In the genomic region with DNA sequence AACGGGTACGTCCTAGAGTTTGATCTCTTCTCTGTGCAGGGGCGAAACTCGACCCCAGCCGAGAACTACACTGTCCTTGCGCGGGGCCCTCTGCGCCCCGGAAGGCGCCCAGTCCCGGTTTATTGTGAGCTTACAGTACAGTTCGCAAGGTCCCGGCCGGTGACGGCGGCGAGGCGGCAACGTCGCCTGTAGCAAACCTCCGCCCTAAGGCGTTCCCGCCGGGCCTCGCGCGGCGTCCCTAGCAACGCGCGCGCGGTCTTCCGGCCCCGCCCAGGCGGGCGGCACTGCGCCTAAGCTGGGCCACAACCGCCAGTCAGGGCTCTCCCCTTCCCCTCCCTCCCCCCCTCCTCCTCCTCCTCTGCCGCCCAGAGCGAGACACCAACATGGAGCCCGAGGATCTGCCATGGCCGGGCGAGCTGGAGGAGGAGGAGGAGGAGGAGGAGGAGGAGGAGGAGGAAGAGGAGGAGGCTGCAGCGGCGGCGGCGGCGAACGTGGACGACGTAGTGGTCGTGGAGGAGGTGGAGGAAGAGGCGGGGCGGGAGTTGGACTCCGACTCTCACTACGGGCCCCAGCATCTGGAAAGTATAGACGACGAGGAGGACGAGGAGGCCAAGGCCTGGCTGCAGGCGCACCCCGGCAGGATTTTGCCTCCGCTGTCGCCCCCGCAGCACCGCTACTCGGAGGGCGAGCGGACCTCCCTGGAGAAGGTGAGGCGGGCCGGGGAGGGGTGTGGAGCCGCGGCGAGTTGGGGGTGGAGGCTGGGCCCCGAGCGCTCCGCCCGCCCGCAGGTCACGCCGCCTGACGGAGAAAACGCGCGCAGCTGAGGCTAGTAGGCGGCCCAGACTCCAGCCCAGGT, we compare ENCODE assay signal across 1 cellular context.
A peak's percentile ranks its signal among the peaks of the same experiment; 100 is the strongest.
TF ChIP-seq lines count a peak whose summit lies in the region.

A gene with protein sequence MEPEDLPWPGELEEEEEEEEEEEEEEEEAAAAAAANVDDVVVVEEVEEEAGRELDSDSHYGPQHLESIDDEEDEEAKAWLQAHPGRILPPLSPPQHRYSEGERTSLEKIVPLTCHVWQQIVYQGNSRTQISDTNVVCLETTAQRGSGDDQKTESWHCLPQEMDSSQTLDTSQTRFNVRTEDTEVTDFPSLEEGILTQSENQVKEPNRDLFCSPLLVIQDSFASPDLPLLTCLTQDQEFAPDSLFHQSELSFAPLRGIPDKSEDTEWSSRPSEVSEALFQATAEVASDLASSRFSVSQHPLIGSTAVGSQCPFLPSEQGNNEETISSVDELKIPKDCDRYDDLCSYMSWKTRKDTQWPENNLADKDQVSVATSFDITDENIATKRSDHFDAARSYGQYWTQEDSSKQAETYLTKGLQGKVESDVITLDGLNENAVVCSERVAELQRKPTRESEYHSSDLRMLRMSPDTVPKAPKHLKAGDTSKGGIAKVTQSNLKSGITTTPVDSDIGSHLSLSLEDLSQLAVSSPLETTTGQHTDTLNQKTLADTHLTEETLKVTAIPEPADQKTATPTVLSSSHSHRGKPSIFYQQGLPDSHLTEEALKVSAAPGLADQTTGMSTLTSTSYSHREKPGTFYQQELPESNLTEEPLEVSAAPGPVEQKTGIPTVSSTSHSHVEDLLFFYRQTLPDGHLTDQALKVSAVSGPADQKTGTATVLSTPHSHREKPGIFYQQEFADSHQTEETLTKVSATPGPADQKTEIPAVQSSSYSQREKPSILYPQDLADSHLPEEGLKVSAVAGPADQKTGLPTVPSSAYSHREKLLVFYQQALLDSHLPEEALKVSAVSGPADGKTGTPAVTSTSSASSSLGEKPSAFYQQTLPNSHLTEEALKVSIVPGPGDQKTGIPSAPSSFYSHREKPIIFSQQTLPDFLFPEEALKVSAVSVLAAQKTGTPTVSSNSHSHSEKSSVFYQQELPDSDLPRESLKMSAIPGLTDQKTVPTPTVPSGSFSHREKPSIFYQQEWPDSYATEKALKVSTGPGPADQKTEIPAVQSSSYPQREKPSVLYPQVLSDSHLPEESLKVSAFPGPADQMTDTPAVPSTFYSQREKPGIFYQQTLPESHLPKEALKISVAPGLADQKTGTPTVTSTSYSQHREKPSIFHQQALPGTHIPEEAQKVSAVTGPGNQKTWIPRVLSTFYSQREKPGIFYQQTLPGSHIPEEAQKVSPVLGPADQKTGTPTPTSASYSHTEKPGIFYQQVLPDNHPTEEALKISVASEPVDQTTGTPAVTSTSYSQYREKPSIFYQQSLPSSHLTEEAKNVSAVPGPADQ (N-terminal part only) (plus strand): TSS at position 351 of the 856 bp plus-strand sequence. CDS start 33 bp downstream, at position 384.

TF ChIP-seq in HepG2, 621 proteins besides CTCF, POLR2A, EP300 and RAD21 (continued from another document and continues in another):
- TF ChIP-seq ELF3 (CRISPR knock-in tag; IDR thresholded peaks at IDR 0.05), result peak; percentile 21
- TF ChIP-seq FOXM1 (CRISPR knock-in tag; IDR thresholded peaks at IDR 0.05), result no peak
- TF ChIP-seq NR2F1 (CRISPR knock-in tag; IDR thresholded peaks at IDR 0.05), result no peak
- 0 out of 2 replicates have a peak, but pooled peaks have one; percentile 23 for TF ChIP-seq ZNF7 (CRISPR knock-in tag; IDR thresholded peaks at IDR 0.05)
- peak; percentile 40; the same call in 1 of the 2 replicates for TF ChIP-seq ZNF691 (CRISPR knock-in tag; IDR thresholded peaks at IDR 0.05; ENCODE audit: borderline replicate concordance, low read depth)
- TF ChIP-seq, protein P1, sequence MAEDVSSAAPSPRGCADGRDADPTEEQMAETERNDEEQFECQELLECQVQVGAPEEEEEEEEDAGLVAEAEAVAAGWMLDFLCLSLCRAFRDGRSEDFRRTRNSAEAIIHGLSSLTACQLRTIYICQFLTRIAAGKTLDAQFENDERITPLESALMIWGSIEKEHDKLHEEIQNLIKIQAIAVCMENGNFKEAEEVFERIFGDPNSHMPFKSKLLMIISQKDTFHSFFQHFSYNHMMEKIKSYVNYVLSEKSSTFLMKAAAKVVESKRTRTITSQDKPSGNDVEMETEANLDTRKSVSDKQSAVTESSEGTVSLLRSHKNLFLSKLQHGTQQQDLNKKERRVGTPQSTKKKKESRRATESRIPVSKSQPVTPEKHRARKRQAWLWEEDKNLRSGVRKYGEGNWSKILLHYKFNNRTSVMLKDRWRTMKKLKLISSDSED (CRISPR knock-in tag; IDR thresholded peaks at IDR 0.05), result no peak; the same call in 1 of the 2 replicates
- TF ChIP-seq, protein P2, sequence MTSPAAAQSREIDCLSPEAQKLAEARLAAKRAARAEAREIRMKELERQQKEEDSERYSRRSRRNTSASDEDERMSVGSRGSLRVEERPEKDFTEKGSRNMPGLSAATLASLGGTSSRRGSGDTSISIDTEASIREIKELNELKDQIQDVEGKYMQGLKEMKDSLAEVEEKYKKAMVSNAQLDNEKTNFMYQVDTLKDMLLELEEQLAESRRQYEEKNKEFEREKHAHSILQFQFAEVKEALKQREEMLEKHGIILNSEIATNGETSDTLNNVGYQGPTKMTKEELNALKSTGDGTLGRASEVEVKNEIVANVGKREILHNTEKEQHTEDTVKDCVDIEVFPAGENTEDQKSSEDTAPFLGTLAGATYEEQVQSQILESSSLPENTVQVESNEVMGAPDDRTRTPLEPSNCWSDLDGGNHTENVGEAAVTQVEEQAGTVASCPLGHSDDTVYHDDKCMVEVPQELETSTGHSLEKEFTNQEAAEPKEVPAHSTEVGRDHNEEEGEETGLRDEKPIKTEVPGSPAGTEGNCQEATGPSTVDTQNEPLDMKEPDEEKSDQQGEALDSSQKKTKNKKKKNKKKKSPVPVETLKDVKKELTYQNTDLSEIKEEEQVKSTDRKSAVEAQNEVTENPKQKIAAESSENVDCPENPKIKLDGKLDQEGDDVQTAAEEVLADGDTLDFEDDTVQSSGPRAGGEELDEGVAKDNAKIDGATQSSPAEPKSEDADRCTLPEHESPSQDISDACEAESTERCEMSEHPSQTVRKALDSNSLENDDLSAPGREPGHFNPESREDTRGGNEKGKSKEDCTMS (CRISPR knock-in tag; conservative IDR thresholded peaks at IDR 0.05), result no peak
- no peak for TF ChIP-seq TBX3 (IDR thresholded peaks at IDR 0.05; ENCODE audit: borderline replicate concordance)
- TF ChIP-seq ZNF589 (CRISPR knock-in tag; conservative IDR thresholded peaks at IDR 0.05), result peak; percentile 86
- peak; percentile 28; the same call in 1 of the 2 replicates for TF ChIP-seq NFKBIZ (CRISPR knock-in tag; IDR thresholded peaks at IDR 0.05)
- no peak for TF ChIP-seq PHF5A (CRISPR knock-in tag; IDR thresholded peaks at IDR 0.05; ENCODE audit: low read depth, unreplicated experiment)
- no peak for TF ChIP-seq ZNF234 (CRISPR knock-in tag; conservative IDR thresholded peaks at IDR 0.05)
- TF ChIP-seq ZNF678 (CRISPR knock-in tag; IDR thresholded peaks at IDR 0.05), result no peak
- TF ChIP-seq ZBTB26 (CRISPR knock-in tag; IDR thresholded peaks at IDR 0.05; ENCODE audit: borderline replicate concordance), result no peak
- TF ChIP-seq SMAD1 (CRISPR knock-in tag; IDR thresholded peaks at IDR 0.05; ENCODE audit: borderline replicate concordance, low read depth), result no peak
- TF ChIP-seq ZNF460 (CRISPR knock-in tag; IDR thresholded peaks at IDR 0.05; ENCODE audit: borderline replicate concordance), result no peak
- TF ChIP-seq E2F1 (CRISPR knock-in tag; IDR thresholded peaks at IDR 0.05), result peak; percentile 75
- no peak for TF ChIP-seq ZNF496 (CRISPR knock-in tag; IDR thresholded peaks at IDR 0.05; ENCODE audit: insufficient replicate concordance)
- TF ChIP-seq ZNF703 (CRISPR knock-in tag; IDR thresholded peaks at IDR 0.05; ENCODE audit: borderline replicate concordance), result no peak
- TF ChIP-seq, protein P3, sequence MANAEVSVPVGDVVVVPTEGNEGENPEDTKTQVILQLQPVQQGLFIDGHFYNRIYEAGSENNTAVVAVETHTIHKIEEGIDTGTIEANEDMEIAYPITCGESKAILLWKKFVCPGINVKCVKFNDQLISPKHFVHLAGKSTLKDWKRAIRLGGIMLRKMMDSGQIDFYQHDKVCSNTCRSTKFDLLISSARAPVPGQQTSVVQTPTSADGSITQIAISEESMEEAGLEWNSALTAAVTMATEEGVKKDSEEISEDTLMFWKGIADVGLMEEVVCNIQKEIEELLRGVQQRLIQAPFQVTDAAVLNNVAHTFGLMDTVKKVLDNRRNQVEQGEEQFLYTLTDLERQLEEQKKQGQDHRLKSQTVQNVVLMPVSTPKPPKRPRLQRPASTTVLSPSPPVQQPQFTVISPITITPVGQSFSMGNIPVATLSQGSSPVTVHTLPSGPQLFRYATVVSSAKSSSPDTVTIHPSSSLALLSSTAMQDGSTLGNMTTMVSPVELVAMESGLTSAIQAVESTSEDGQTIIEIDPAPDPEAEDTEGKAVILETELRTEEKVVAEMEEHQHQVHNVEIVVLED (CRISPR knock-in tag; IDR thresholded peaks at IDR 0.05; ENCODE audit: borderline replicate concordance), result peak; percentile 79
- TF ChIP-seq CCAR2 (optimal IDR thresholded peaks at IDR 0.05; ENCODE audit: low read depth, low read length), result no peak
- TF ChIP-seq SCMH1 (CRISPR knock-in tag; IDR thresholded peaks at IDR 0.05; ENCODE audit: borderline replicate concordance), result no peak
- 0 out of 2 replicates have a peak, but pooled peaks have one; percentile 42 for TF ChIP-seq ZNF124 (CRISPR knock-in tag; IDR thresholded peaks at IDR 0.05)
- no peak for TF ChIP-seq NR3C1 (CRISPR knock-in tag; IDR thresholded peaks at IDR 0.05)
- TF ChIP-seq THAP11 (CRISPR knock-in tag; IDR thresholded peaks at IDR 0.05), result peak; percentile 65
- peak; percentile 86; the same call in 1 of the 2 replicates for TF ChIP-seq ZNF792 (CRISPR knock-in tag; IDR thresholded peaks at IDR 0.05)
- no peak for TF ChIP-seq ZKSCAN5 (CRISPR knock-in tag; IDR thresholded peaks at IDR 0.05)
- no peak for TF ChIP-seq USF2 (IDR thresholded peaks at IDR 0.05; ENCODE audit: low read depth, low read length)
- no peak; the same call in 1 of the 2 replicates for TF ChIP-seq USF2 (CRISPR knock-in tag; IDR thresholded peaks at IDR 0.05; ENCODE audit: borderline replicate concordance)
- TF ChIP-seq, protein P4, sequence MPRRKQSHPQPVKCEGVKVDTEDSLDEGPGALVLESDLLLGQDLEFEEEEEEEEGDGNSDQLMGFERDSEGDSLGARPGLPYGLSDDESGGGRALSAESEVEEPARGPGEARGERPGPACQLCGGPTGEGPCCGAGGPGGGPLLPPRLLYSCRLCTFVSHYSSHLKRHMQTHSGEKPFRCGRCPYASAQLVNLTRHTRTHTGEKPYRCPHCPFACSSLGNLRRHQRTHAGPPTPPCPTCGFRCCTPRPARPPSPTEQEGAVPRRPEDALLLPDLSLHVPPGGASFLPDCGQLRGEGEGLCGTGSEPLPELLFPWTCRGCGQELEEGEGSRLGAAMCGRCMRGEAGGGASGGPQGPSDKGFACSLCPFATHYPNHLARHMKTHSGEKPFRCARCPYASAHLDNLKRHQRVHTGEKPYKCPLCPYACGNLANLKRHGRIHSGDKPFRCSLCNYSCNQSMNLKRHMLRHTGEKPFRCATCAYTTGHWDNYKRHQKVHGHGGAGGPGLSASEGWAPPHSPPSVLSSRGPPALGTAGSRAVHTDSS (CRISPR knock-in tag; conservative IDR thresholded peaks at IDR 0.05), result 0 out of 2 replicates have a peak, but pooled peaks have one; percentile 82
- TF ChIP-seq ZNF749 (CRISPR knock-in tag; IDR thresholded peaks at IDR 0.05; ENCODE audit: borderline replicate concordance), result no peak; the same call in none of the 2 replicates
- TF ChIP-seq TRIM24 (CRISPR knock-in tag; IDR thresholded peaks at IDR 0.05), result no peak
- no peak; the same call in 1 of the 2 replicates for TF ChIP-seq ZNF101 (CRISPR knock-in tag; IDR thresholded peaks at IDR 0.05; ENCODE audit: borderline replicate concordance, low read depth)
- peak; percentile 77; the same call in 1 of the 2 replicates for TF ChIP-seq ZNF776 (CRISPR knock-in tag; IDR thresholded peaks at IDR 0.05)
- TF ChIP-seq ONECUT2 (CRISPR knock-in tag; IDR thresholded peaks at IDR 0.05), result no peak
- 0 out of 2 replicates have a peak, but pooled peaks have one; percentile 8 for TF ChIP-seq GZF1 (CRISPR knock-in tag; IDR thresholded peaks at IDR 0.05)
- no peak for TF ChIP-seq ZBTB25 (CRISPR knock-in tag; IDR thresholded peaks at IDR 0.05)
- TF ChIP-seq ZNF615 (CRISPR knock-in tag; IDR thresholded peaks at IDR 0.05; ENCODE audit: borderline replicate concordance), result no peak
